ENCODE assay signal across 9 cellular contexts in genomic region chr9:136539427-136540412, GRCh38. TPM values are rescaled to one million over a fixed set of nuclear protein-coding genes. Genes with fewer than 3 reads are reported as not detected.
DNase-seq lines count a peak whose midpoint lies in the region; ATAC-seq, FAIRE-seq and TF ChIP-seq lines count a peak whose summit lies in the region.
"Had no signal": no experiment of that assay in that cellular context is flagged by ENCODE, and none has a peak within 500 bp of the region (broad histone marks: within the 10 kb centered on the region; RNA-seq: fewer than 3 reads in every experiment).

No MANE protein-coding gene starts in this region.

- peaks cover 23% of the 10 kb centered on the region; the same call in 2 of the 3 replicates for H3K79me2 ChIP-seq in K562 (ENCODE audit: control insufficient read depth, insufficient read depth, low read length)

- peaks cover 9 to 70% of the 10 kb centered on the region in 2 experiments for H3K4me1 ChIP-seq in K562 (replicated peaks in 1 of 2; ENCODE audit: control insufficient read depth in 2 of 2, insufficient read depth in 2 of 2, low read length in 2 of 2)

- H2AFZ ChIP-seq in K562 (ENCODE audit: low read depth, low read length): peak overlapping the region; percentile 32

- in situ Hi-C loops in K562 (cut with MboI): no loop called here

- TF ChIP-seq EP300 in K562 (IDR thresholded peaks at IDR 0.05; ENCODE audit: low read length): no peak

- 36% methylated on average over 32 of the region's 33 CpGs for WGBS in K562 (ENCODE audit: insufficient coverage, low coverage, missing lambda C conversion rate)

- TF ChIP-seq RAD21 in K562 (CRISPR knock-in tag; conservative IDR thresholded peaks at IDR 0.05 in 1 of 2, IDR thresholded peaks at IDR 0.05 in 1 of 2): no peak

- peak overlapping the region; percentile 58 for H3K4me2 ChIP-seq in K562 (ENCODE audit: insufficient read depth, low read length)

- POLR2A ChIA-PET in K562 (lab: Yijun Ruan, JAX): interaction anchor here (0.6 to 1.2 kb wide), 11 partner anchors 9 to 139 kb away, joined by 3 to 4 read pairs (median 3); no protein-coding TSS in a partner anchor

- no peaks in the 10 kb centered on the region for H3K27me3 ChIP-seq in K562 (ENCODE audit: control insufficient read depth in 2 of 2, insufficient read depth in 2 of 2, low read length in 2 of 2)
- H3K27me3 ChIP-seq: SJSA1 had no signal

- CTCF ChIA-PET in K562 (lab: Yijun Ruan, JAX; ENCODE audit: low intra/inter-chr PET ratio): no interaction called here

- no peak overlapping the region for H3K4me3 ChIP-seq in K562
- H3K4me3 ChIP-seq: SJSA1 had no signal

- H3K9me1 ChIP-seq in K562 (ENCODE audit: control insufficient read depth, insufficient read depth, low read length): no peaks in the 10 kb centered on the region

- peak; percentile 22; the same call in 1 of the 2 replicates for TF ChIP-seq POLR2A in K562 (conservative IDR thresholded peaks at IDR 0.05)

- TF ChIP-seq CTCF in K562 (IDR thresholded peaks at IDR 0.05 in 2 of 3, conservative IDR thresholded peaks at IDR 0.05 in 1 of 3; ENCODE audit: insufficient read depth in 2 of 3, low read depth in 1 of 3, low read length in 3 of 3): 0 out of 6 replicates have a peak, but pooled peaks of 1 of the 3 experiments have one; percentile 2

- ATAC-seq in GM18502 (IDR thresholded peaks at IDR 0.05; ENCODE audit: poor library complexity, unreplicated experiment) (peak; percentile 65), HG03175 (IDR thresholded peaks at IDR 0.05; ENCODE audit: unreplicated experiment) (peak; percentile 62), K562 (peak; percentile 94), left colon (peak; percentile 70), GM21526 (IDR thresholded peaks at IDR 0.05; ENCODE audit: low FRiP score, unreplicated experiment) (no peak)

- H4K20me1 ChIP-seq in K562 (replicated peaks; ENCODE audit: control insufficient read depth, insufficient read depth, low read length): peaks cover 15% of the 10 kb centered on the region; the same call in 1 of the 2 replicates

- H3K27ac ChIP-seq in K562 (ENCODE audit: extremely low read depth, low read depth, low read length): peak overlapping the region; percentile 66
- H3K27ac ChIP-seq: SJSA1 had no signal

- peak overlapping the region; percentile 40 to 85; a peak in 3 of 4 replicates for H3K9ac ChIP-seq in K562 (ENCODE audit: insufficient read depth in 1 of 2, low read depth in 2 of 2, low read length in 2 of 2)

- FAIRE-seq in K562 (lab: Jason Lieb, UNC): peak; percentile 96

- no peaks in the 10 kb centered on the region for H3K9me3 ChIP-seq in K562 (replicated peaks; ENCODE audit: control insufficient read depth, insufficient read depth, low read depth, low read length)
- H3K9me3 ChIP-seq: SJSA1 had no signal

- intact Hi-C loops in K562 (cut with micrococcal nuclease): loop anchor here (10.0 kb wide), 1 partner anchor 85 kb away; no protein-coding TSS in a partner anchor
- intact Hi-C loops in left colon (cut with DNase I, micrococcal nuclease): no loop called here

- peaks cover 15% of the 10 kb centered on the region; the same call in 1 of the 3 replicates for H3K36me3 ChIP-seq in K562 (ENCODE audit: control insufficient read depth, insufficient read depth, low read length)
- H3K36me3 ChIP-seq: SJSA1 had no signal

- no TSS peak for BruUV-seq in K562 (replicated peaks; lab: Mats Ljungman, UMichigan)

- DNase-seq in UCSD-AML1 (lab: John Stamatoyannopoulos, UW; ENCODE audit: unreplicated experiment) (peak; percentile 96), K562 (ENCODE audit: extremely low read depth in 1 of 4, low spot score in 3 of 4) (peak; percentile 78 to 94 (median 83)), left colon (peak; percentile 97 to 99), kidney glomerular epithelial cell (lab: John Stamatoyannopoulos, UW) (no peak)
- DNase-seq in stimulated activated CD4-positive, alpha-beta T cell treated with anti-CD3 and anti-CD28 coated beads, Interleukin-4, amount 100 ng/mL, for 1 hour: peak; percentile 89

TF ChIP-seq in K562, 482 proteins besides CTCF, POLR2A, EP300 and RAD21 (continues in another document):
- peak; percentile 61 for TF ChIP-seq POLR2G (IDR thresholded peaks at IDR 0.05; ENCODE audit: low read depth, low read length)
- 0 out of 2 replicates have a peak, but pooled peaks have one; percentile 27 for TF ChIP-seq MTA3 (IDR thresholded peaks at IDR 0.05; ENCODE audit: borderline replicate concordance)
- TF ChIP-seq, protein P1, sequence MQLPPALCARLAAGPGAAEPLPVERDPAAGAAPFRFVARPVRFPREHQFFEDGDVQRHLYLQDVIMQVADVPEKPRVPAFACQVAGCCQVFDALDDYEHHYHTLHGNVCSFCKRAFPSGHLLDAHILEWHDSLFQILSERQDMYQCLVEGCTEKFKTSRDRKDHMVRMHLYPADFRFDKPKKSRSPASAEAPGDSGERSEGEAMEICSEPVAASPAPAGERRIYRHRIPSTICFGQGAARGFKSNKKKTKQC (CRISPR knock-in tag; IDR thresholded peaks at IDR 0.05): no peak
- TF ChIP-seq, protein P2, sequence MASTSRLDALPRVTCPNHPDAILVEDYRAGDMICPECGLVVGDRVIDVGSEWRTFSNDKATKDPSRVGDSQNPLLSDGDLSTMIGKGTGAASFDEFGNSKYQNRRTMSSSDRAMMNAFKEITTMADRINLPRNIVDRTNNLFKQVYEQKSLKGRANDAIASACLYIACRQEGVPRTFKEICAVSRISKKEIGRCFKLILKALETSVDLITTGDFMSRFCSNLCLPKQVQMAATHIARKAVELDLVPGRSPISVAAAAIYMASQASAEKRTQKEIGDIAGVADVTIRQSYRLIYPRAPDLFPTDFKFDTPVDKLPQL (IDR thresholded peaks at IDR 0.05; ENCODE audit: extremely low read depth, insufficient read length): no peak
- peak; percentile 44 for TF ChIP-seq MTA1 (IDR thresholded peaks at IDR 0.05; ENCODE audit: borderline replicate concordance)
- no peak for TF ChIP-seq THRAP3 (IDR thresholded peaks at IDR 0.05; ENCODE audit: borderline replicate concordance)
- no peak for TF ChIP-seq ERF (CRISPR knock-in tag; IDR thresholded peaks at IDR 0.05)
- 0 out of 2 replicates have a peak, but pooled peaks have one; percentile 41 for TF ChIP-seq CREB3L1 (IDR thresholded peaks at IDR 0.05; ENCODE audit: borderline replicate concordance, low read depth)
- peak; percentile 66 to 68 for TF ChIP-seq NRF1 (conservative IDR thresholded peaks at IDR 0.05 in 1 of 2, IDR thresholded peaks at IDR 0.05 in 1 of 2)

RNA-seq across cellular contexts. Expression of gene NOTCH1, which starts 6.1 kb away (rescaled TPM):
- total RNA-seq in K562 (2011; cell fraction: chromatin; rRNA removed; ENCODE audit: low replicate concordance): 19.9 and 65.7 TPM in 2 replicates
- 52.4 and 65.7 TPM in 2 replicates for total RNA-seq in K562 (2011; cell fraction: nucleolus; rRNA removed)
- 25.2 and 35.0 TPM in 2 replicates for total RNA-seq in K562 (2011; cell fraction: nucleoplasm; rRNA removed)
- total RNA-seq in K562 (2014; rRNA removed) (7.1 and 12.0 TPM in 2 replicates), K562 (2014; rRNA removed; fragmentation: Illumina TruSeq; extraction: Trizol) (0.69 and 0.73 TPM in 2 replicates), K562 (2015; rRNA removed; fragmentation: Illumina TruSeq; extraction: Trizol) (2.3 and 2.8 TPM in 2 replicates), K562 (2021) (26.7 and 31.4 TPM in 2 replicates), left colon (10 to 100 TPM; 49.5 to 72.2 TPM)
- polyA plus RNA-seq in K562 (2011; rRNA removed) (1.2 and 2.2 TPM in 2 replicates), K562 (2014; fragmentation: Illumina TruSeq; extraction: Trizol) (2.6 and 6.3 TPM in 2 replicates), K562 (2014; fragmentation: Nextera tagmentation; extraction: Ambion mirVana) (under 1 TPM; 0.03 to 0.04 TPM), K562 (2014; rRNA removed) (8.2 and 8.6 TPM in 2 replicates)
- 2.9 and 4.9 TPM in 2 replicates for polyA plus RNA-seq in K562 (2011; cell fraction: cytosol; rRNA removed)
- polyA plus RNA-seq in K562 (2011; cell fraction: nucleus; rRNA removed): 13.3 and 22.9 TPM in 2 replicates
- 10.2 and 14.1 TPM in 2 replicates for polyA plus RNA-seq in K562 (2012)
- polyA minus RNA-seq in K562 (2011; rRNA and poly(A)+ RNA removed): 2.0 and 2.8 TPM in 2 replicates
- polyA minus RNA-seq in K562 (2011; cell fraction: cytosol; rRNA and poly(A)+ RNA removed): 35.0 and 45.4 TPM in 2 replicates
- polyA minus RNA-seq in K562 (2011; cell fraction: nucleus; rRNA and poly(A)+ RNA removed): 15.9 and 18.9 TPM in 2 replicates

RNA-seq across cellular contexts. Expression of gene SEC16A, which starts 56.9 kb away (rescaled TPM):
- 131 and 191 TPM in 2 replicates for total RNA-seq in K562 (2011; cell fraction: chromatin; rRNA removed; ENCODE audit: low replicate concordance)
- 87.9 and 99.6 TPM in 2 replicates for total RNA-seq in K562 (2011; cell fraction: nucleolus; rRNA removed)
- 87.4 and 93.4 TPM in 2 replicates for total RNA-seq in K562 (2011; cell fraction: nucleoplasm; rRNA removed)
- total RNA-seq in K562 (2014; rRNA removed): 17.1 and 20.1 TPM in 2 replicates
- 9.1 and 9.3 TPM in 2 replicates for total RNA-seq in K562 (2014; rRNA removed; fragmentation: Illumina TruSeq; extraction: Trizol)
- total RNA-seq in K562 (2015; rRNA removed; fragmentation: Illumina TruSeq; extraction: Trizol): 8.7 and 11.1 TPM in 2 replicates
- total RNA-seq in K562 (2021): 56.1 and 62.8 TPM in 2 replicates
- polyA plus RNA-seq in K562 (2011; rRNA removed): 14.0 and 25.1 TPM in 2 replicates
- 14.1 and 19.3 TPM in 2 replicates for polyA plus RNA-seq in K562 (2011; cell fraction: cytosol; rRNA removed)
- polyA plus RNA-seq in K562 (2011; cell fraction: nucleus; rRNA removed): 83.4 and 92.4 TPM in 2 replicates
- polyA plus RNA-seq in K562 (2012): 40.9 and 50.7 TPM in 2 replicates
- polyA plus RNA-seq in K562 (2014; fragmentation: Illumina TruSeq; extraction: Trizol): 44.6 and 47.6 TPM in 2 replicates
- 10 to 100 TPM in 1 of 2 experiments, 1 to 10 TPM in 1; 8.3 to 12.0 TPM for polyA plus RNA-seq in K562 (2014; fragmentation: Nextera tagmentation; extraction: Ambion mirVana)
- 30.9 and 32.2 TPM in 2 replicates for polyA plus RNA-seq in K562 (2014; rRNA removed)
- 9.3 and 13.0 TPM in 2 replicates for polyA minus RNA-seq in K562 (2011; rRNA and poly(A)+ RNA removed)
- polyA minus RNA-seq in K562 (2011; cell fraction: cytosol; rRNA and poly(A)+ RNA removed): 32.1 and 45.6 TPM in 2 replicates
- 19.7 and 31.5 TPM in 2 replicates for polyA minus RNA-seq in K562 (2011; cell fraction: nucleus; rRNA and poly(A)+ RNA removed)
- 10 to 100 TPM; 64.2 to 82.4 TPM for total RNA-seq in left colon
